17 cellular contexts compared by ENCODE assay signal in genomic region chr1:75668813-75669212, GRCh38. TPM values are rescaled to one million over a fixed set of nuclear protein-coding genes. Genes with fewer than 3 reads are reported as not detected.
"Had no signal": no experiment of that assay in that cellular context is flagged by ENCODE, and none has a peak within 500 bp of the region (broad histone marks: within the 10 kb centered on the region; RNA-seq: fewer than 3 reads in every experiment).

No MANE protein-coding gene starts in this region.

- ATAC-seq: lower lobe of right lung; stimulated activated effector memory CD8-positive, alpha-beta T cell treated with anti-CD3 and anti-CD28 coated beads, Interleukin-12 subunit alpha, Interleukin-12 subunit beta, amount 100 ng/mL, for 72 hours had no signal

- DNase-seq: activated CD4-positive, alpha-beta T cell treated with anti-CD3 and anti-CD28 coated beads, Interleukin-2, amount 50 U/mL, for 4 hours; activated gamma-delta T cell; head of caudate nucleus; lower lobe of right lung; nucleus accumbens; posterior cingulate gyrus; sigmoid colon; stimulated activated CD4-positive, alpha-beta T cell treated with anti-CD3 and anti-CD28 coated beads, Interleukin-4, amount 100 ng/mL, for 24 hours; testis; upper lobe of left lung; WERI-Rb-1 had no signal

- FAIRE-seq: frontal cortex, keratinocyte had no signal

- H3K27me3 ChIP-seq: ascending aorta, breast epithelium, sigmoid colon, testis, upper lobe of left lung had no signal

- H3K36me3 ChIP-seq: ascending aorta, breast epithelium, lower lobe of right lung, sigmoid colon, upper lobe of left lung, WERI-Rb-1 had no signal

- H3K4me1 ChIP-seq: ascending aorta, breast epithelium, lower lobe of right lung, sigmoid colon, testis, upper lobe of left lung had no signal

- H3K9me3 ChIP-seq: ascending aorta, lower lobe of right lung, sigmoid colon, testis, upper lobe of left lung had no signal

- H3K27ac ChIP-seq: ascending aorta, breast epithelium, coronary artery, lower lobe of right lung, sigmoid colon, testis, upper lobe of left lung, WERI-Rb-1 had no signal

- H3K4me3 ChIP-seq: ascending aorta, breast epithelium, coronary artery, lower lobe of right lung, sigmoid colon, testis, upper lobe of left lung had no signal

RNA-seq across cellular contexts. Expression of gene SLC44A5, which starts 57.9 kb away (rescaled TPM):
- total RNA-seq: ascending aorta had no signal
